Comparison of ENCODE assay signal across 1 cellular context in the genomic region with DNA sequence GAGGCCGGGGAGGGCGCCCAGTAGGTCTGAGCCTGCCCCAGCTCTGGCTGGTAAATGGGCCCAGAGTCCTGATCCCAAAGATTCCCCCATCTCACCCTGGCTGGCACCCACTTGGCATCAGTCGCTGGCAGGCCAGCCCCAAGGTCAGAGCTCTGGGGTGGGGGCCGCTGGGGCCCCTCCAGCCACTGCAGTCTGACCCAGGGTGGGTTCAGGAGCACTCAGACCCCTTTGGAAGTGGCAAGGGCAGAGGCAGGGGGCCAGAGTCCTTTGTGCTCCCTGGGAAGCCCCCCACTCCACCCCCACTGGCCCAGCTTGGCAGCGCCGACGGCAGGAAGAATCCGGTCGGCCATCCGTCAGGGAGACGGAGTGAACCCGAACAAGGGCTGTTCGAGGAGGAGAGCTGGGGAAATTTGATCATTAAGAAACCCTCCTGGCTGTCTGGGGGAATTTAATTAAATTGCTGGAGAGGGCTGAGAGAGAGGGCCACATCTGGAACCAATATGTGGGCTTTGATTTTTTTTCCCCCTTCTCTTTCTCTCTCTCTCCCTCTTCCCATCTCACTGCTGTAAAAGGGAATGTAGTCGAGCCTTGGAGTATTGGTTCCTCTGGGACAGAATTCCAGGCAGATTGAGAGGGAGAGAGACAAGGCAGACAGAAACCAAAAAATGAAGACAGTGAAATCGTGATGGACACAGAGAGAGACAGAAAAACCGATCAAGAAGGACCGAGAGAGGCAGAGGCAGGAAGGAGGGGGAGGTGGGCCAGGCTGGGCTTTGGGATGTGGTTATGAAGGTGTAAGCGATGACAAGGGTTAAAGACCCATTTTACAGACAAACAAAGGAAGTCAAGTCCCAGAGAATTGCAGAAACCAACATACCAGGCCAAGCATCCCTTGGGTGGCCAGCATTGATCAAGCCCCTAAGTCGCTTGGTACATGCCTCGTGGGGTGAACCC.
TF ChIP-seq lines count a peak whose summit lies in the region.

No MANE protein-coding gene starts in this region.

TF ChIP-seq in IMR-90, 13 proteins besides CTCF, POLR2A, EP300 and RAD21:
- TF ChIP-seq MAZ (IDR thresholded peaks at IDR 0.05; ENCODE audit: borderline replicate concordance, low read depth, low read length) (no peak), SMC3 (IDR thresholded peaks at IDR 0.05; ENCODE audit: low read depth, low read length) (no peak), CHD1 (IDR thresholded peaks at IDR 0.05; ENCODE audit: low read depth, low read length) (no peak), RCOR1 (IDR thresholded peaks at IDR 0.05; ENCODE audit: insufficient replicate concordance, low read length) (no peak), BHLHE40 (IDR thresholded peaks at IDR 0.05; ENCODE audit: low read depth, low read length) (no peak), MAFK (IDR thresholded peaks at IDR 0.05; ENCODE audit: low read depth, low read length) (no peak), NFE2L2 (IDR thresholded peaks at IDR 0.05; ENCODE audit: low read depth, low read length) (no peak), RFX5 (IDR thresholded peaks at IDR 0.05; ENCODE audit: low read depth, low read length) (no peak), MXI1 (IDR thresholded peaks at IDR 0.05; ENCODE audit: borderline replicate concordance, low read depth, low read length) (no peak), FOS (IDR thresholded peaks at IDR 0.05; ENCODE audit: low read depth, low read length) (no peak), CEBPB (IDR thresholded peaks at IDR 0.05; ENCODE audit: low read depth, low read length) (no peak)
- TF ChIP-seq, protein P1, sequence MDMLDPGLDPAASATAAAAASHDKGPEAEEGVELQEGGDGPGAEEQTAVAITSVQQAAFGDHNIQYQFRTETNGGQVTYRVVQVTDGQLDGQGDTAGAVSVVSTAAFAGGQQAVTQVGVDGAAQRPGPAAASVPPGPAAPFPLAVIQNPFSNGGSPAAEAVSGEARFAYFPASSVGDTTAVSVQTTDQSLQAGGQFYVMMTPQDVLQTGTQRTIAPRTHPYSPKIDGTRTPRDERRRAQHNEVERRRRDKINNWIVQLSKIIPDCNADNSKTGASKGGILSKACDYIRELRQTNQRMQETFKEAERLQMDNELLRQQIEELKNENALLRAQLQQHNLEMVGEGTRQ (IDR thresholded peaks at IDR 0.05; ENCODE audit: low read depth, low read length), result no peak
- TF ChIP-seq, protein P2, sequence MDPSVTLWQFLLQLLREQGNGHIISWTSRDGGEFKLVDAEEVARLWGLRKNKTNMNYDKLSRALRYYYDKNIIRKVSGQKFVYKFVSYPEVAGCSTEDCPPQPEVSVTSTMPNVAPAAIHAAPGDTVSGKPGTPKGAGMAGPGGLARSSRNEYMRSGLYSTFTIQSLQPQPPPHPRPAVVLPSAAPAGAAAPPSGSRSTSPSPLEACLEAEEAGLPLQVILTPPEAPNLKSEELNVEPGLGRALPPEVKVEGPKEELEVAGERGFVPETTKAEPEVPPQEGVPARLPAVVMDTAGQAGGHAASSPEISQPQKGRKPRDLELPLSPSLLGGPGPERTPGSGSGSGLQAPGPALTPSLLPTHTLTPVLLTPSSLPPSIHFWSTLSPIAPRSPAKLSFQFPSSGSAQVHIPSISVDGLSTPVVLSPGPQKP (IDR thresholded peaks at IDR 0.05; ENCODE audit: borderline replicate concordance, low read depth, low read length), result no peak
TF ChIP-seq in IMR-90: peak in this region for 0.
